21 cellular contexts compared by ENCODE assay signal in the genomic region with DNA sequence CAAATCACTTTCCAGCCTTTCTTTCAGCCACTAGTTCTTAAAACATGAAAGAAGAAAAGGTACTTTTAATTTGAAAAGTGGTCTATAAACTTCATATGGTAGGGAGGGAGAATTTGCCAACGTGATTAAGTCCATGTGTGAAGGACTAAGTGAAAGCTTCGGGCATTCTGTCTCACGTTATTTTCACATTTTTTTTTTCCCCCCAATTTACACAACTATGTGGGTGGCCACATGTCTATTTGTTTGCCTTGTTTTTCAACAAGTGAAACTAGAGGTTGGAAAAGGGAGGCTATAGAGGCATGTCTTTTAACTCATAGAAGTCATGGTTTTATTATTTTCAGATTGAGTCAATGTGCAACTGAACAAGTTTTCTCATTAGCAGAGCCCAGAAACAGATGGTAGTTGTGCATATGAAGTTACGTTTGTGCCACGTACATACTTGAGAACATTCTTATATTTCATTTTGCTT.
"Had no signal": no experiment of that assay in that cellular context is flagged by ENCODE, and none has a peak within 500 bp of the region (broad histone marks: within the 10 kb centered on the region; RNA-seq: fewer than 3 reads in every experiment).

No MANE protein-coding gene starts in this region.

- H3K4me3 ChIP-seq: ascending aorta, colonic mucosa, gastroesophageal sphincter, heart left ventricle, left ventricle myocardium inferior, ovary, psoas muscle, suprapubic skin, transverse colon, uterus had no signal

- H3K36me3 Mint-ChIP-seq: activated naive CD4-positive, alpha-beta T cell treated with anti-CD3 and anti-CD28 coated beads, Interleukin-2, amount 50 U/mL, for 24 hours had no signal

- H3K27me3 Mint-ChIP-seq: activated naive CD4-positive, alpha-beta T cell treated with anti-CD3 and anti-CD28 coated beads, Interleukin-2, amount 50 U/mL, for 24 hours; central memory CD8-positive, alpha-beta T cell; stimulated activated naive CD8-positive, alpha-beta T cell treated with anti-CD3 and anti-CD28 coated beads, Interleukin-15, Interleukin-2, amounts not matched to agents 100 ng/mL and 50 ng/mL, for 24 hours had no signal

- H3K9me3 ChIP-seq: ascending aorta, colonic mucosa, gastroesophageal sphincter, heart left ventricle, left ventricle myocardium inferior, ovary, psoas muscle, suprapubic skin, transverse colon, uterus had no signal

- H3K27ac ChIP-seq: ascending aorta, colonic mucosa, epithelial cell of prostate, gastroesophageal sphincter, heart left ventricle, left ventricle myocardium inferior, ovary, psoas muscle, suprapubic skin, transverse colon, uterus, WERI-Rb-1 had no signal

- H3K4me1 ChIP-seq: ascending aorta, colonic mucosa, gastroesophageal sphincter, left ventricle myocardium inferior, psoas muscle, transverse colon, uterus had no signal

- ATAC-seq: gastroesophageal sphincter, heart left ventricle, psoas muscle, right cardiac atrium had no signal

- H3K27me3 ChIP-seq: ascending aorta, colonic mucosa, gastroesophageal sphincter, heart left ventricle, ovary, suprapubic skin, transverse colon, uterus had no signal

- DNase-seq: activated CD4-positive, alpha-beta T cell treated with anti-CD3 and anti-CD28 coated beads for 1 hour; activated CD4-positive, alpha-beta T cell treated with anti-CD3 and anti-CD28 coated beads, Interleukin-2, amount 50 U/mL, for 4 hours; activated gamma-delta T cell; colonic mucosa; endodermal cell; heart left ventricle; left ventricle myocardium inferior; ovary; psoas muscle; right cardiac atrium; transverse colon; uterus; WERI-Rb-1 had no signal

- H3K4me3 Mint-ChIP-seq: activated naive CD4-positive, alpha-beta T cell treated with anti-CD3 and anti-CD28 coated beads, Interleukin-2, amount 50 U/mL, for 24 hours; central memory CD8-positive, alpha-beta T cell; endodermal cell; neural crest cell; stimulated activated naive CD8-positive, alpha-beta T cell treated with anti-CD3 and anti-CD28 coated beads, Interleukin-15, Interleukin-2, amounts not matched to agents 100 ng/mL and 50 ng/mL, for 24 hours had no signal

- H3K4me1 Mint-ChIP-seq: activated naive CD4-positive, alpha-beta T cell treated with anti-CD3 and anti-CD28 coated beads, Interleukin-2, amount 50 U/mL, for 24 hours; central memory CD8-positive, alpha-beta T cell; neural crest cell had no signal

- H3K9me3 Mint-ChIP-seq: endodermal cell had no signal

- H3K36me3 ChIP-seq: ascending aorta, colonic mucosa, gastroesophageal sphincter, heart left ventricle, left ventricle myocardium inferior, ovary, suprapubic skin, transverse colon, uterus, WERI-Rb-1 had no signal

- H3K27ac Mint-ChIP-seq: activated naive CD4-positive, alpha-beta T cell treated with anti-CD3 and anti-CD28 coated beads, Interleukin-2, amount 50 U/mL, for 24 hours; endodermal cell; stimulated activated naive CD8-positive, alpha-beta T cell treated with anti-CD3 and anti-CD28 coated beads, Interleukin-15, Interleukin-2, amounts not matched to agents 100 ng/mL and 50 ng/mL, for 24 hours had no signal
